In genomic region chr12:113220593-113221180, GRCh38 we compare ENCODE assay signal across 1 cellular context.
TF ChIP-seq lines count a peak whose summit lies in the region.

No MANE protein-coding gene starts in this region.

TF ChIP-seq in GM12878, 131 proteins besides CTCF, POLR2A, EP300 and RAD21 (continued from another document):
- TF ChIP-seq, protein P1, sequence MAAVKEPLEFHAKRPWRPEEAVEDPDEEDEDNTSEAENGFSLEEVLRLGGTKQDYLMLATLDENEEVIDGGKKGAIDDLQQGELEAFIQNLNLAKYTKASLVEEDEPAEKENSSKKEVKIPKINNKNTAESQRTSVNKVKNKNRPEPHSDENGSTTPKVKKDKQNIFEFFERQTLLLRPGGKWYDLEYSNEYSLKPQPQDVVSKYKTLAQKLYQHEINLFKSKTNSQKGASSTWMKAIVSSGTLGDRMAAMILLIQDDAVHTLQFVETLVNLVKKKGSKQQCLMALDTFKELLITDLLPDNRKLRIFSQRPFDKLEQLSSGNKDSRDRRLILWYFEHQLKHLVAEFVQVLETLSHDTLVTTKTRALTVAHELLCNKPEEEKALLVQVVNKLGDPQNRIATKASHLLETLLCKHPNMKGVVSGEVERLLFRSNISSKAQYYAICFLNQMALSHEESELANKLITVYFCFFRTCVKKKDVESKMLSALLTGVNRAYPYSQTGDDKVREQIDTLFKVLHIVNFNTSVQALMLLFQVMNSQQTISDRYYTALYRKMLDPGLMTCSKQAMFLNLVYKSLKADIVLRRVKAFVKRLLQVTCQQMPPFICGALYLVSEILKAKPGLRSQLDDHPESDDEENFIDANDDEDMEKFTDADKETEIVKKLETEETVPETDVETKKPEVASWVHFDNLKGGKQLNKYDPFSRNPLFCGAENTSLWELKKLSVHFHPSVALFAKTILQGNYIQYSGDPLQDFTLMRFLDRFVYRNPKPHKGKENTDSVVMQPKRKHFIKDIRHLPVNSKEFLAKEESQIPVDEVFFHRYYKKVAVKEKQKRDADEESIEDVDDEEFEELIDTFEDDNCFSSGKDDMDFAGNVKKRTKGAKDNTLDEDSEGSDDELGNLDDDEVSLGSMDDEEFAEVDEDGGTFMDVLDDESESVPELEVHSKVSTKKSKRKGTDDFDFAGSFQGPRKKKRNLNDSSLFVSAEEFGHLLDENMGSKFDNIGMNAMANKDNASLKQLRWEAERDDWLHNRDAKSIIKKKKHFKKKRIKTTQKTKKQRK (IDR thresholded peaks at IDR 0.05; ENCODE audit: low read depth, low read length): peak; percentile 91
- no peak for TF ChIP-seq EED (IDR thresholded peaks at IDR 0.05; ENCODE audit: low read depth)
- TF ChIP-seq, protein P2, sequence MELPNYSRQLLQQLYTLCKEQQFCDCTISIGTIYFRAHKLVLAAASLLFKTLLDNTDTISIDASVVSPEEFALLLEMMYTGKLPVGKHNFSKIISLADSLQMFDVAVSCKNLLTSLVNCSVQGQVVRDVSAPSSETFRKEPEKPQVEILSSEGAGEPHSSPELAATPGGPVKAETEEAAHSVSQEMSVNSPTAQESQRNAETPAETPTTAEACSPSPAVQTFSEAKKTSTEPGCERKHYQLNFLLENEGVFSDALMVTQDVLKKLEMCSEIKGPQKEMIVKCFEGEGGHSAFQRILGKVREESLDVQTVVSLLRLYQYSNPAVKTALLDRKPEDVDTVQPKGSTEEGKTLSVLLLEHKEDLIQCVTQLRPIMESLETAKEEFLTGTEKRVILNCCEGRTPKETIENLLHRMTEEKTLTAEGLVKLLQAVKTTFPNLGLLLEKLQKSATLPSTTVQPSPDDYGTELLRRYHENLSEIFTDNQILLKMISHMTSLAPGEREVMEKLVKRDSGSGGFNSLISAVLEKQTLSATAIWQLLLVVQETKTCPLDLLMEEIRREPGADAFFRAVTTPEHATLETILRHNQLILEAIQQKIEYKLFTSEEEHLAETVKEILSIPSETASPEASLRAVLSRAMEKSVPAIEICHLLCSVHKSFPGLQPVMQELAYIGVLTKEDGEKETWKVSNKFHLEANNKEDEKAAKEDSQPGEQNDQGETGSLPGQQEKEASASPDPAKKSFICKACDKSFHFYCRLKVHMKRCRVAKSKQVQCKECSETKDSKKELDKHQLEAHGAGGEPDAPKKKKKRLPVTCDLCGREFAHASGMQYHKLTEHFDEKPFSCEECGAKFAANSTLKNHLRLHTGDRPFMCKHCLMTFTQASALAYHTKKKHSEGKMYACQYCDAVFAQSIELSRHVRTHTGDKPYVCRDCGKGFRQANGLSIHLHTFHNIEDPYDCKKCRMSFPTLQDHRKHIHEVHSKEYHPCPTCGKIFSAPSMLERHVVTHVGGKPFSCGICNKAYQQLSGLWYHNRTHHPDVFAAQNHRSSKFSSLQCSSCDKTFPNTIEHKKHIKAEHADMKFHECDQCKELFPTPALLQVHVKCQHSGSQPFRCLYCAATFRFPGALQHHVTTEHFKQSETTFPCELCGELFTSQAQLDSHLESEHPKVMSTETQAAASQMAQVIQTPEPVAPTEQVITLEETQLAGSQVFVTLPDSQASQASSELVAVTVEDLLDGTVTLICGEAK (IDR thresholded peaks at IDR 0.05; ENCODE audit: borderline replicate concordance): peak; percentile 44; the same call in 1 of the 2 replicates
- no peak for TF ChIP-seq YBX1 (IDR thresholded peaks at IDR 0.05)
- TF ChIP-seq ELK1 (IDR thresholded peaks at IDR 0.05; ENCODE audit: low read depth, low read length): no peak
TF ChIP-seq in GM12878: peak in this region for 19.
